Comparison of ENCODE assay signal across 8 cellular contexts in the genomic region with DNA sequence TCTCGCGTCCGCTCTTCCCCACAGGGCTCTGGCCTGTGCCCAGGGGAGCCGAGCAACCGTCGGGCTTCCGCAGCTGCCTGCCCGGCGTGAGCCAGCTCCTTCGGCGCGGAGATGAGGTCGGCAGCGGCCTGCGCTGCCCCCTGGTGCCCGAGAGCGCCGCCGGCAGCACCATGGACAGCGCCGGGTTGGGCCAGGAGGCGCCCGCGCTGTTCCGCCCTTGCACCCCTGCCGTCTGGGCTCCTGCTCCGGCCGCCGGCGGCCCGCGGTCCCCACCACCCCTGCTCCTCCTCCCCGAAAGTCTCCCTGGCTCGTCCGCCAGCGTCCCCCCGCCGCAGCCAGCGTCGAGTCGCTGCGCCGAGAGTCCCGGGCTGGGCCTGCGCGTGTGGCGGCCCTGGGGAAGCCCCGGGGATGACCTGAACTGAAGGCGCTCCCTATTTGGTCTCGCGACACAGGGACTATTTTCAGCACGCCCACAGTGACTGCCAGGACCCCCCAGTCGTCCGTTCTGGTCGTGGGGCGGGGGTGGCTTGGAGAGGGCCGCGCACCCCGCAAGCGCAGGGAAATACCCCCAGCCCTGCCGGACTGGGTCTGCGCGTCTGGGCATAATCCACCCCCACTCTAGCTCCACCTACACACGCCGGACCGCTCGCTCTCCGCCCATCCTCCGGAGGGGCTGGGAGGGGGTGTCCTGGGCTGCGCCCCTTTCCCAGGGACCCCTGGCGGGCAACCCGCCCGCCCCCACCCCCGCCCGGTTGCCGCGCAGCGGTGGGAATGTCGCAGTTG. TPM values are rescaled to one million over a fixed set of nuclear protein-coding genes. Genes with fewer than 3 reads are reported as not detected.
DNase-seq lines count a peak whose midpoint lies in the region; ATAC-seq and TF ChIP-seq lines count a peak whose summit lies in the region.

No MANE protein-coding gene starts in this region.

- H3K79me2 ChIP-seq in DND-41 (ENCODE audit: insufficient read depth, low read length): no peaks in the 10 kb centered on the region

- ATAC-seq in DND-41 (ENCODE audit: insufficient read depth, low read depth): peak; percentile 87
- ATAC-seq in left lobe of liver: peak; percentile 68
- ATAC-seq in HG03520 (IDR thresholded peaks at IDR 0.05; ENCODE audit: unreplicated experiment): no peak

- H3K4me3 ChIP-seq in DND-41 (ENCODE audit: low read depth in 1 of 2, low read length in 2 of 2): no peak overlapping the region
- H3K4me3 ChIP-seq in HFF-Myc (replicated peaks; ENCODE audit: low read depth, low read length): peak overlapping the region; percentile 14

- no peaks in the 10 kb centered on the region for H3K9me3 ChIP-seq in DND-41 (ENCODE audit: insufficient read depth, low read length, severe bottlenecking)

- H3K27me3 ChIP-seq in DND-41 (ENCODE audit: insufficient read depth, low read length, poor library complexity): no peaks in the 10 kb centered on the region

- H2AFZ ChIP-seq in DND-41 (ENCODE audit: low read depth, low read length): no peak overlapping the region

- H3K4me2 ChIP-seq in DND-41 (ENCODE audit: insufficient read depth, low read length): peak overlapping the region; percentile 41

- peak; percentile 83 for DNase-seq in DND-41
- DNase-seq in HFF-Myc (ENCODE audit: extremely low read depth, low read depth): no peak
- peak; percentile 78 for DNase-seq in NCI-H2196 treated with DMSO at 0.1 percent for 48 hours (lab: John Stamatoyannopoulos, UW; ENCODE audit: unreplicated experiment)
- DNase-seq in activated CD4-positive, alpha-beta T cell treated with anti-CD3 and anti-CD28 coated beads for 24 hours (ENCODE audit: low read depth in 2 of 2): peak; percentile 72
- peak; percentile 76 for DNase-seq in cerebellum (ENCODE audit: low spot score)
- DNase-seq in left lobe of liver (ENCODE audit: low spot score): peak; percentile 77
- peak; percentile 78 for DNase-seq in stimulated activated CD4-positive, alpha-beta T cell treated with anti-CD3 and anti-CD28 coated beads, Interleukin-4, amount 100 ng/mL, for 48 hours (ENCODE audit: low read depth in 2 of 2)

- peaks cover 8% of the 10 kb centered on the region for H3K4me1 ChIP-seq in DND-41 (ENCODE audit: insufficient read depth, low read length)

- H3K27ac ChIP-seq in DND-41 (ENCODE audit: low read length): no peak overlapping the region

- H3K9ac ChIP-seq in DND-41 (ENCODE audit: low read depth, low read length): no peak overlapping the region

- peaks cover 30% of the 10 kb centered on the region for H4K20me1 ChIP-seq in DND-41 (ENCODE audit: insufficient read depth, low read length)

- TF ChIP-seq CTCF in DND-41 (IDR thresholded peaks at IDR 0.05; ENCODE audit: borderline replicate concordance, extremely low read depth, low read length, poor library complexity, severe bottlenecking): peak; percentile 86
- TF ChIP-seq CTCF in HFF-Myc (IDR thresholded peaks at IDR 0.05; ENCODE audit: low read depth, low read length, missing control alignments): peak; percentile 83

- H3K36me3 ChIP-seq in DND-41 (ENCODE audit: insufficient read depth, low read length): no peaks in the 10 kb centered on the region

RNA-seq across cellular contexts. Expression of a gene that starts 1.3 kb away (rescaled TPM):
- total RNA-seq in cerebellum: not detected
- total RNA-seq in left lobe of liver: not detected

RNA-seq across cellular contexts. Expression of a gene that starts 9.5 kb away (rescaled TPM):
- total RNA-seq in cerebellum (18.5 TPM), left lobe of liver (25.9 TPM)

RNA-seq across cellular contexts. Expression of a gene that starts 15.6 kb away (rescaled TPM):
- 9.9 TPM for total RNA-seq in cerebellum
- 40.0 TPM for total RNA-seq in left lobe of liver

RNA-seq across cellular contexts. Expression of a gene that starts 39.4 kb away (rescaled TPM):
- total RNA-seq in cerebellum: 11.9 TPM
- total RNA-seq in left lobe of liver: 17.7 TPM

RNA-seq across cellular contexts. Expression of a gene that starts 45.9 kb away (rescaled TPM):
- total RNA-seq in cerebellum: 180 TPM
- 109 TPM for total RNA-seq in left lobe of liver
